ENCODE assay signal across 14 cellular contexts in genomic region chr15:63243101-63243500, GRCh38. TPM values are rescaled to one million over a fixed set of nuclear protein-coding genes. Genes with fewer than 3 reads are reported as not detected.
DNase-seq lines count a peak whose midpoint lies in the region; ATAC-seq lines count a peak whose summit lies in the region.
"Had no signal": no experiment of that assay in that cellular context is flagged by ENCODE, and none has a peak within 500 bp of the region (broad histone marks: within the 10 kb centered on the region; RNA-seq: fewer than 3 reads in every experiment).

No MANE protein-coding gene starts in this region.

- CTCF ChIA-PET in naive thymus-derived CD4-positive, alpha-beta T cell (lab: Charles Lee): no interaction called here

- no peak overlapping the region for H3K4me3 Mint-ChIP-seq in naive thymus-derived CD4-positive, alpha-beta T cell

- intact Hi-C loops in naive thymus-derived CD4-positive, alpha-beta T cell (cut with micrococcal nuclease): loop anchor here in 1 of 2 donors (2.0 kb wide), 1 partner anchor 18 kb away; no protein-coding TSS in a partner anchor

- H3K4me1 ChIP-seq in ACC112 (ENCODE audit: control insufficient read depth, insufficient read depth, low read length, unreplicated experiment): peaks cover 70% of the 10 kb centered on the region
- peaks cover 21 to 26% of the 10 kb centered on the region in 2 donors for H3K4me1 ChIP-seq in naive thymus-derived CD4-positive, alpha-beta T cell (ENCODE audit: control insufficient read depth in 2 of 2, insufficient read depth in 2 of 2, low read length in 2 of 2)

- peaks cover 0 to 3% (median 0%) of the 10 kb centered on the region in 11 donors for H3K9me3 Mint-ChIP-seq in naive thymus-derived CD4-positive, alpha-beta T cell

- peaks cover 36 to 89% (median 67%) of the 10 kb centered on the region in 7 donors for H3K4me1 Mint-ChIP-seq in naive thymus-derived CD4-positive, alpha-beta T cell

- ATAC-seq in naive thymus-derived CD4-positive, alpha-beta T cell: no peak
- ATAC-seq in GM21717 (IDR thresholded peaks at IDR 0.05; ENCODE audit: unreplicated experiment): no peak
- ATAC-seq: SK-N-SH treated with all-trans-retinoic acid at 6 μM for 48 hours had no signal

- DNase-seq in GM04504 (ENCODE audit: low read depth) (peak; percentile 64), fibroblast of peridontal ligament (ENCODE audit: extremely low read depth) (peak; percentile 96), retina (no peak), GM19240 (ENCODE audit: insufficient read length, low spot score) (no peak), NCI-H2196 (lab: John Stamatoyannopoulos, UW; ENCODE audit: unreplicated experiment) (no peak)
- no peak for DNase-seq in naive thymus-derived CD4-positive, alpha-beta T cell
- DNase-seq: activated CD4-positive, CD25-positive, alpha-beta regulatory T cell treated with anti-CD3 and anti-CD28 coated beads, Interleukin-2, amount 50 U/mL, for 72 hours; activated effector memory CD4-positive, alpha-beta T cell treated with anti-CD3 and anti-CD28 coated beads, Interleukin-2, amount 50 U/mL, for 16 hours; foreskin melanocyte; kidney had no signal

- peaks cover 34% of the 10 kb centered on the region for H3K79me2 ChIP-seq in ACC112 (ENCODE audit: control insufficient read depth, insufficient read depth, low read length, unreplicated experiment)

- H3K27ac Mint-ChIP-seq in naive thymus-derived CD4-positive, alpha-beta T cell: peak overlapping the region in 8 of 9 donors; percentile 68 to 92 (median 86)

- peaks cover 7 to 44% (median 22%) of the 10 kb centered on the region in 5 donors for H3K36me3 Mint-ChIP-seq in naive thymus-derived CD4-positive, alpha-beta T cell

- H3K4me3 ChIP-seq in ACC112 (ENCODE audit: low read depth, low read length): no peak overlapping the region
- H3K4me3 ChIP-seq in naive thymus-derived CD4-positive, alpha-beta T cell (ENCODE audit: low read length): no peak overlapping the region

- H3K36me3 ChIP-seq in ACC112 (ENCODE audit: insufficient read depth, low read length): peaks cover 10% of the 10 kb centered on the region; the same call in 1 of the 2 replicates
- H3K36me3 ChIP-seq in naive thymus-derived CD4-positive, alpha-beta T cell (ENCODE audit: control insufficient read depth in 2 of 3, insufficient read depth in 3 of 3, low read length in 3 of 3): peaks cover 5 to 16% (median 13%) of the 10 kb centered on the region in 3 experiments

- no peaks in the 10 kb centered on the region for H3K27me3 ChIP-seq in ACC112 (ENCODE audit: insufficient read depth, low read length)
- H3K27me3 ChIP-seq in naive thymus-derived CD4-positive, alpha-beta T cell (ENCODE audit: control insufficient read depth in 2 of 2, insufficient read depth in 2 of 2, low read length in 2 of 2): no peaks in the 10 kb centered on the region
- H3K27me3 ChIP-seq: BLaER1 treated with 17β-estradiol and CSF1 and Interleukin-3, amounts not matched to agents 10 nM and 100 nM had no signal

- no peak overlapping the region for H2AFZ ChIP-seq in ACC112 (ENCODE audit: low read length, unreplicated experiment)

- H3K27me3 Mint-ChIP-seq in naive thymus-derived CD4-positive, alpha-beta T cell: no peaks in the 10 kb centered on the region

- H3K9me3 ChIP-seq in naive thymus-derived CD4-positive, alpha-beta T cell (ENCODE audit: control insufficient read depth in 2 of 3, low read length in 3 of 3): no peaks in the 10 kb centered on the region

- POLR2A ChIA-PET in naive thymus-derived CD4-positive, alpha-beta T cell (lab: Charles Lee): interaction anchor here (1.1 to 1.6 kb wide), 2 partner anchors 11 to 50 kb away, joined by 3 to 6 read pairs; no protein-coding TSS in a partner anchor

- H3K27ac ChIP-seq in ACC112 (ENCODE audit: low read depth, low read length): peak overlapping the region; percentile 84; the same call in 1 of the 2 replicates
- H3K27ac ChIP-seq in naive thymus-derived CD4-positive, alpha-beta T cell (ENCODE audit: low read depth, low read length): no peak overlapping the region
- H3K27ac ChIP-seq: BLaER1 treated with 17β-estradiol and CSF1 and Interleukin-3, amounts not matched to agents 10 nM and 100 nM had no signal

RNA-seq across cellular contexts. Expression of gene APH1B, which starts 34.3 kb away (rescaled TPM):
- 10 to 100 TPM in 4 of 5 experiments, 1 to 10 TPM in 1; 9.9 to 29.9 (median 17.6) TPM for total RNA-seq in naive thymus-derived CD4-positive, alpha-beta T cell
- polyA plus RNA-seq in naive thymus-derived CD4-positive, alpha-beta T cell: 10 to 100 TPM; 10.9 to 11.4 TPM

RNA-seq across cellular contexts. Expression of gene RAB8B, which starts 53.7 kb away (rescaled TPM):
- total RNA-seq in naive thymus-derived CD4-positive, alpha-beta T cell: 100 to 1,000 TPM in 1 of 5 experiments, 10 to 100 TPM in 4; 37.2 to 100 (median 71.3) TPM
- polyA plus RNA-seq in naive thymus-derived CD4-positive, alpha-beta T cell: 10 to 100 TPM; 30.4 to 32.0 TPM

Comparison
In these comparisons a context has a peak if more than half of its experiments do, and no peak if none do; other contexts are left out.
1. DNase-seq: peak in GM04504 (single experiment) and fibroblast of peridontal ligament (single experiment); none in naive thymus-derived CD4-positive, alpha-beta T cell (0 of 9), retina (single experiment), GM19240 (single experiment) and NCI-H2196 (single experiment).